21 cellular contexts compared by ENCODE assay signal in genomic region chr1:160064746-160065145, GRCh38. TPM values are rescaled to one million over a fixed set of nuclear protein-coding genes. Genes with fewer than 3 reads are reported as not detected.
DNase-seq lines count a peak whose midpoint lies in the region; ATAC-seq, FAIRE-seq and TF ChIP-seq lines count a peak whose summit lies in the region.
"Had no signal": no experiment of that assay in that cellular context is flagged by ENCODE, and none has a peak within 500 bp of the region (broad histone marks: within the 10 kb centered on the region; RNA-seq: fewer than 3 reads in every experiment).

No MANE protein-coding gene starts in this region.

- H3K4me1 ChIP-seq in HepG2 (ENCODE audit: insufficient read depth, low read length), result peaks cover 92% of the 10 kb centered on the region
- H3K4me1 ChIP-seq in right lobe of liver, result no peaks in the 10 kb centered on the region
- peaks cover 5% of the 10 kb centered on the region for H3K4me1 ChIP-seq in mesendoderm (ENCODE audit: control insufficient read depth, low read depth, low read length)
- peaks cover 2% of the 10 kb centered on the region for H3K4me1 ChIP-seq in mesenchymal stem cell (ENCODE audit: control insufficient read depth, insufficient read depth, low read depth, low read length)

- no peak overlapping the region for H2BK12ac ChIP-seq in mesenchymal stem cell (ENCODE audit: low read length in 2 of 2)

- H2AFZ ChIP-seq in HepG2 (ENCODE audit: low read length) (no peak overlapping the region), mesenchymal stem cell (ENCODE audit: low read depth, low read length) (no peak overlapping the region)

- H3K4me3 ChIP-seq in HepG2 (replicated peaks in 1 of 3; ENCODE audit: insufficient read depth in 1 of 3, low read depth in 2 of 3, low read length in 3 of 3) (no peak overlapping the region), right lobe of liver (no peak overlapping the region), dorsolateral prefrontal cortex (peak overlapping the region in 5 of 59 donors; percentile 3 to 86 (median 9)), mesendoderm (ENCODE audit: low read length) (no peak overlapping the region), mesenchymal stem cell (ENCODE audit: insufficient read depth in 1 of 2, low read depth in 1 of 2, low read length in 2 of 2) (no peak overlapping the region)

- H2BK5ac ChIP-seq in mesendoderm (ENCODE audit: low read length) (no peak overlapping the region), mesenchymal stem cell (ENCODE audit: low read depth, low read length, poor library complexity, severe bottlenecking) (no peak overlapping the region)

- no peak for DNase-seq in HepG2 (ENCODE audit: low spot score)
- no peak for DNase-seq in right lobe of liver
- no peak for DNase-seq in dorsolateral prefrontal cortex
- peak; percentile 73 for DNase-seq in mesendoderm
- no peak for DNase-seq in NK-92 (lab: John Stamatoyannopoulos, UW; ENCODE audit: unreplicated experiment)
- no peak for DNase-seq in mesenchymal stem cell
- no peak for DNase-seq in RWPE1 (ENCODE audit: low spot score)
- DNase-seq: CD8-positive, alpha-beta memory T cell; DND-41; GF-D8; GOT3; HCEC 1CT; HFFc6 had no signal

- H3K27me3 ChIP-seq in HepG2 (ENCODE audit: control insufficient read depth in 1 of 2, insufficient read depth in 2 of 2, low read length in 2 of 2) (no peaks in the 10 kb centered on the region), right lobe of liver (no peaks in the 10 kb centered on the region), dorsolateral prefrontal cortex (no peaks in the 10 kb centered on the region), mesendoderm (ENCODE audit: insufficient read depth, low read length, poor library complexity) (no peaks in the 10 kb centered on the region), mesenchymal stem cell (ENCODE audit: control insufficient read depth in 1 of 2, insufficient read depth in 1 of 2, low read length in 2 of 2) (peaks cover 75 to 90% of the 10 kb centered on the region in 2 experiments)

- H3K23ac ChIP-seq in mesendoderm (ENCODE audit: low read length) (no peak overlapping the region), mesenchymal stem cell (ENCODE audit: low read length in 2 of 2) (no peak overlapping the region)

- H3K27ac ChIP-seq in HepG2 (ENCODE audit: extremely low read length, insufficient read depth, low read length) (no peak overlapping the region), right lobe of liver (no peak overlapping the region), dorsolateral prefrontal cortex (peak overlapping the region; percentile 77 to 100 (median 97)), mesendoderm (ENCODE audit: low read depth, low read length) (no peak overlapping the region), mesenchymal stem cell (ENCODE audit: low read length, poor library complexity, severe bottlenecking) (no peak overlapping the region), RWPE1 (no peak overlapping the region)
- H3K27ac ChIP-seq: 22Rv1, HL-60 had no signal

- no peak overlapping the region for H4K91ac ChIP-seq in mesenchymal stem cell (ENCODE audit: low read length)

- no TSS peak for BruUV-seq in HepG2 (replicated peaks; lab: Mats Ljungman, UMichigan)

- TF ChIP-seq CTCF in HepG2 (CRISPR knock-in tag; IDR thresholded peaks at IDR 0.05), result no peak
- no peak for TF ChIP-seq CTCF in right lobe of liver (IDR thresholded peaks at IDR 0.05)
- no peak for TF ChIP-seq CTCF in dorsolateral prefrontal cortex (IDR thresholded peaks at IDR 0.05 in 54 of 56, conservative IDR thresholded peaks at IDR 0.05 in 2 of 56; ENCODE audit: low read depth in 1 of 56, partially characterized antibody in 56 of 56)
- no peak for TF ChIP-seq CTCF in RWPE1 (conservative IDR thresholded peaks at IDR 0.05; ENCODE audit: low read depth)

- intact Hi-C loops in HepG2 (cut with micrococcal nuclease; ENCODE audit: unreplicated experiment) (no loop called here), right lobe of liver (cut with DNase I) (no loop called here), dorsolateral prefrontal cortex (cut with DNase I) (no loop called here)

- 5% methylated on average over 3 of the region's 3 CpGs for WGBS in HepG2 (ENCODE audit: low lambda C conversion rate)
- 80% methylated on average over 3 of the region's 3 CpGs for WGBS in right lobe of liver (ENCODE audit: insufficient coverage, low coverage, low lambda C conversion rate, missing lambda C conversion rate)
- WGBS in mesendoderm (ENCODE audit: extremely low coverage, insufficient coverage, low lambda C conversion rate), result no CpG with 5 or more reads among the region's 3 CpGs
- WGBS in mesenchymal stem cell, result 64% methylated on average over 3 of the region's 3 CpGs

- H2BK120ac ChIP-seq in mesendoderm (ENCODE audit: low read depth, low read length), result no peak overlapping the region
- H2BK120ac ChIP-seq in mesenchymal stem cell (ENCODE audit: low read depth, low read length), result no peak overlapping the region

- H3K9me3 ChIP-seq in HepG2 (ENCODE audit: low read length) (no peaks in the 10 kb centered on the region), right lobe of liver (no peaks in the 10 kb centered on the region), mesenchymal stem cell (ENCODE audit: control insufficient read depth, low read length) (no peaks in the 10 kb centered on the region)
- H3K9me3 ChIP-seq: Caco-2 had no signal

- no peak for TF ChIP-seq EP300 in HepG2 (IDR thresholded peaks at IDR 0.05; ENCODE audit: low read depth in 2 of 2, low read length in 2 of 2)
- TF ChIP-seq EP300 in HepG2 (CRISPR knock-in tag; IDR thresholded peaks at IDR 0.05; ENCODE audit: borderline replicate concordance), result no peak

- peaks cover 3% of the 10 kb centered on the region for H3K79me2 ChIP-seq in HepG2 (ENCODE audit: insufficient read depth, low read length)
- H3K79me2 ChIP-seq in mesendoderm (ENCODE audit: control insufficient read depth, insufficient read depth, low read length), result no peaks in the 10 kb centered on the region

- no peaks in the 10 kb centered on the region for H4K20me1 ChIP-seq in HepG2 (ENCODE audit: insufficient read depth, low read length)

- in situ Hi-C loops in HepG2 (cut with HindIII; ENCODE audit: extremely low pct_ligation_motif_present, low pct_unique_long_range_greater_than_20kb), result no loop called here

- H2AK5ac ChIP-seq in mesendoderm (ENCODE audit: low read length) (no peak overlapping the region), mesenchymal stem cell (ENCODE audit: low read length, severe bottlenecking) (no peak overlapping the region)

- TF ChIP-seq POLR2A in HepG2 (IDR thresholded peaks at IDR 0.05; ENCODE audit: insufficient read depth in 1 of 2, low read depth in 2 of 2, low read length in 2 of 2) (no peak), right lobe of liver (IDR thresholded peaks at IDR 0.05) (no peak)

- ATAC-seq in HepG2, result peak; percentile 55
- ATAC-seq in right lobe of liver, result no peak
- no peak for ATAC-seq in HG02763 (IDR thresholded peaks at IDR 0.05; ENCODE audit: unreplicated experiment)

- FAIRE-seq in HepG2 (lab: Jason Lieb, UNC), result peak; percentile 8
- FAIRE-seq: GM19239 had no signal

- no peak for TF ChIP-seq RAD21 in HepG2 (CRISPR knock-in tag; IDR thresholded peaks at IDR 0.05)

- CTCF ChIA-PET in HepG2 (lab: Yijun Ruan, JAX; ENCODE audit: low intra/inter-chr PET ratio, low total read pairs), result no interaction called here
- CTCF ChIA-PET in RWPE1 (lab: Yijun Ruan, JAX), result no interaction called here

- H3K56ac ChIP-seq in mesendoderm (ENCODE audit: low read length), result no peak overlapping the region

- no peak overlapping the region for H4K5ac ChIP-seq in mesendoderm (ENCODE audit: low read length)

- POLR2A ChIA-PET in HepG2 (lab: Yijun Ruan, JAX) (interaction anchor here (3.0 kb wide), 1 partner anchor 11 kb away, joined by 15 read pairs; no protein-coding TSS in a partner anchor), RWPE1 (lab: Yijun Ruan, JAX; ENCODE audit: low non-redundant PET) (no interaction called here)

- H2BK15ac ChIP-seq in mesendoderm (replicated peaks; ENCODE audit: low read depth) (no peak overlapping the region), mesenchymal stem cell (ENCODE audit: low read depth, poor library complexity, severe bottlenecking) (no peak overlapping the region)

- H3K79me1 ChIP-seq in mesendoderm (ENCODE audit: low read length) (no peaks in the 10 kb centered on the region), mesenchymal stem cell (replicated peaks; ENCODE audit: low read length, poor library complexity, severe bottlenecking) (no peaks in the 10 kb centered on the region)

- H3K4me2 ChIP-seq in HepG2 (ENCODE audit: low read depth, low read length) (peak overlapping the region; percentile 1; the same call in 1 of the 2 replicates), mesendoderm (ENCODE audit: low read length) (no peak overlapping the region), mesenchymal stem cell (ENCODE audit: low read length, poor library complexity, severe bottlenecking) (no peak overlapping the region)

- H3K4ac ChIP-seq in mesendoderm (ENCODE audit: low read depth, low read length), result no peak overlapping the region
- H3K4ac ChIP-seq in mesenchymal stem cell (ENCODE audit: low read depth in 1 of 2, low read length in 2 of 2), result no peak overlapping the region

- no peak overlapping the region for H3K18ac ChIP-seq in mesendoderm (ENCODE audit: low read length)
- H3K18ac ChIP-seq in mesenchymal stem cell (ENCODE audit: low read depth in 1 of 2, low read length in 2 of 2), result no peak overlapping the region

- no peak overlapping the region for H4K8ac ChIP-seq in mesendoderm (ENCODE audit: low read depth, low read length)
- no peak overlapping the region for H4K8ac ChIP-seq in mesenchymal stem cell (ENCODE audit: low read length)

- no peak overlapping the region for H3K14ac ChIP-seq in mesenchymal stem cell (ENCODE audit: low read length in 2 of 2)

- no peak overlapping the region for H3K9ac ChIP-seq in HepG2 (ENCODE audit: insufficient read depth, low read depth, low read length)
- no peak overlapping the region for H3K9ac ChIP-seq in mesendoderm (ENCODE audit: low read length)
- no peak overlapping the region for H3K9ac ChIP-seq in mesenchymal stem cell (ENCODE audit: low read length)

- no peaks in the 10 kb centered on the region for H3K36me3 ChIP-seq in HepG2 (replicated peaks in 1 of 2; ENCODE audit: control insufficient read depth in 1 of 2, insufficient read depth in 2 of 2, low read length in 2 of 2)
- H3K36me3 ChIP-seq in right lobe of liver, result no peaks in the 10 kb centered on the region
- H3K36me3 ChIP-seq in mesendoderm (ENCODE audit: control insufficient read depth, insufficient read depth, low read length), result no peaks in the 10 kb centered on the region
- H3K36me3 ChIP-seq in mesenchymal stem cell (ENCODE audit: control insufficient read depth in 1 of 2, insufficient read depth in 2 of 2, low read depth in 1 of 2, low read length in 2 of 2), result no peaks in the 10 kb centered on the region

RNA-seq across cellular contexts. Expression of gene KCNJ10, which starts 5.2 kb away (rescaled TPM):
- total RNA-seq in HepG2 (2016; rRNA removed; fragmentation: Illumina TruSeq; extraction: Trizol) (4.1 and 4.4 TPM in 2 replicates), right lobe of liver (1 to 10 TPM in 2 of 6 experiments, under 1 TPM in 3, not detected in 1; 0.23 to 3.1 (median 0.31) TPM), dorsolateral prefrontal cortex (100 to 1,000 TPM in 99 of 120 experiments, 10 to 100 TPM in 21; 53.1 to 378 (median 135) TPM)
- 1.3 and 1.6 TPM in 2 replicates for total RNA-seq in HepG2 (2016; cell fraction: cytosol; rRNA removed; fragmentation: Illumina TruSeq; extraction: Trizol; ENCODE audit: low read depth)
- 3.2 and 4.0 TPM in 2 replicates for total RNA-seq in HepG2 (2016; cell fraction: insoluble cytoplasmic fraction; rRNA removed; fragmentation: Illumina TruSeq; extraction: Trizol)
- 3.8 and 4.4 TPM in 2 replicates for total RNA-seq in HepG2 (2016; cell fraction: membrane; rRNA removed; fragmentation: Illumina TruSeq; extraction: Trizol)
- 8.4 and 9.2 TPM in 2 replicates for total RNA-seq in HepG2 (2016; cell fraction: nucleus; rRNA removed; fragmentation: Illumina TruSeq; extraction: Trizol)
- 9.9 and 10.3 TPM in 2 replicates for polyA plus RNA-seq in HepG2 (2011; rRNA removed)
- polyA plus RNA-seq in HepG2 (2011; cell fraction: cytosol; rRNA removed), result 5.4 and 7.7 TPM in 2 replicates
- polyA plus RNA-seq in HepG2 (2011; cell fraction: nucleus; rRNA removed), result 16.5 and 20.7 TPM in 2 replicates
- polyA plus RNA-seq in HepG2 (2012), result 3.2 and 4.8 TPM in 2 replicates
- polyA plus RNA-seq in HepG2 (2016; cell fraction: cytosol; fragmentation: Illumina TruSeq; extraction: Trizol; ENCODE audit: low read depth), result 1.4 and 1.8 TPM in 2 replicates
- polyA plus RNA-seq in HepG2 (2016; cell fraction: insoluble cytoplasmic fraction; fragmentation: Illumina TruSeq; extraction: Trizol; ENCODE audit: low read depth), result 6.3 and 7.5 TPM in 2 replicates
- polyA plus RNA-seq in HepG2 (2016; cell fraction: membrane; fragmentation: Illumina TruSeq; extraction: Trizol; ENCODE audit: low read depth), result 3.7 and 3.9 TPM in 2 replicates
- polyA plus RNA-seq in HepG2 (2016; cell fraction: nucleus; fragmentation: Illumina TruSeq; extraction: Trizol; ENCODE audit: insufficient read depth, low read depth), result 20.4 and 22.0 TPM in 2 replicates
- polyA minus RNA-seq in HepG2 (2011; rRNA and poly(A)+ RNA removed; ENCODE audit: low replicate concordance), result 34.8 TPM in 1 of 2 replicates, not detected in the other
- polyA minus RNA-seq in HepG2 (2011; cell fraction: cytosol; rRNA and poly(A)+ RNA removed), result 4.8 and 5.5 TPM in 2 replicates
- 6.7 and 8.1 TPM in 2 replicates for polyA minus RNA-seq in HepG2 (2011; cell fraction: nucleus; rRNA and poly(A)+ RNA removed)
- 0.45 TPM for polyA plus RNA-seq in mesendoderm (2013, experiment 1 of 2)
- 0.35 TPM for polyA plus RNA-seq in mesendoderm (2013, experiment 2 of 2)
- not detected for polyA plus RNA-seq in mesenchymal stem cell (2013, experiment 1 of 2)
- not detected for polyA plus RNA-seq in mesenchymal stem cell (2013, experiment 2 of 2)
- total RNA-seq: A673, HFFc6 had no signal
- polyA plus RNA-seq: BJ; CD14-positive monocyte; CD8-positive, alpha-beta memory T cell had no signal

RNA-seq across cellular contexts. Expression of gene KCNJ9, which starts 16.6 kb away (rescaled TPM):
- not detected in 2 replicates for total RNA-seq in HepG2 (2016; rRNA removed; fragmentation: Illumina TruSeq; extraction: Trizol)
- not detected in 2 replicates for total RNA-seq in HepG2 (2016; cell fraction: cytosol; rRNA removed; fragmentation: Illumina TruSeq; extraction: Trizol; ENCODE audit: low read depth)
- total RNA-seq in HepG2 (2016; cell fraction: insoluble cytoplasmic fraction; rRNA removed; fragmentation: Illumina TruSeq; extraction: Trizol), result not detected in 2 replicates
- total RNA-seq in HepG2 (2016; cell fraction: membrane; rRNA removed; fragmentation: Illumina TruSeq; extraction: Trizol), result not detected in 2 replicates
- not detected in 2 replicates for total RNA-seq in HepG2 (2016; cell fraction: nucleus; rRNA removed; fragmentation: Illumina TruSeq; extraction: Trizol)
- polyA plus RNA-seq in HepG2 (2011; rRNA removed), result not detected in 2 replicates
- 0.01 TPM in 1 of 2 replicates, not detected in the other for polyA plus RNA-seq in HepG2 (2011; cell fraction: cytosol; rRNA removed)
- polyA plus RNA-seq in HepG2 (2011; cell fraction: nucleus; rRNA removed), result 0.03 and 0.06 TPM in 2 replicates
- not detected in 2 replicates for polyA plus RNA-seq in HepG2 (2012)
- not detected in 2 replicates for polyA plus RNA-seq in HepG2 (2016; cell fraction: cytosol; fragmentation: Illumina TruSeq; extraction: Trizol; ENCODE audit: low read depth)
- polyA plus RNA-seq in HepG2 (2016; cell fraction: insoluble cytoplasmic fraction; fragmentation: Illumina TruSeq; extraction: Trizol; ENCODE audit: low read depth), result not detected in 2 replicates
- polyA plus RNA-seq in HepG2 (2016; cell fraction: membrane; fragmentation: Illumina TruSeq; extraction: Trizol; ENCODE audit: low read depth), result not detected in 2 replicates
- polyA plus RNA-seq in HepG2 (2016; cell fraction: nucleus; fragmentation: Illumina TruSeq; extraction: Trizol; ENCODE audit: insufficient read depth, low read depth), result not detected in 2 replicates
- not detected in 2 replicates for polyA minus RNA-seq in HepG2 (2011; rRNA and poly(A)+ RNA removed; ENCODE audit: low replicate concordance)
- polyA minus RNA-seq in HepG2 (2011; cell fraction: cytosol; rRNA and poly(A)+ RNA removed), result not detected in 2 replicates
- polyA minus RNA-seq in HepG2 (2011; cell fraction: nucleus; rRNA and poly(A)+ RNA removed), result not detected in 2 replicates
- not detected for total RNA-seq in right lobe of liver
- 100 to 1,000 TPM in 76 of 120 experiments, 10 to 100 TPM in 44; 68.4 to 189 (median 105) TPM for total RNA-seq in dorsolateral prefrontal cortex
- polyA plus RNA-seq in mesendoderm (2013, experiment 1 of 2), result 0.01 TPM
- 0.04 TPM for polyA plus RNA-seq in mesendoderm (2013, experiment 2 of 2)
- not detected for polyA plus RNA-seq in mesenchymal stem cell (2013, experiment 1 of 2)
- not detected for polyA plus RNA-seq in mesenchymal stem cell (2013, experiment 2 of 2)
- total RNA-seq: A673, Caco-2, HFFc6 had no signal
- polyA plus RNA-seq: BJ; CD14-positive monocyte; CD8-positive, alpha-beta memory T cell had no signal

RNA-seq across cellular contexts. Expression of gene PIGM, which starts 33.0 kb away (rescaled TPM):
- total RNA-seq in HepG2 (2016; rRNA removed; fragmentation: Illumina TruSeq; extraction: Trizol) (2.9 and 4.6 TPM in 2 replicates), right lobe of liver (1 to 10 TPM; 3.3 to 4.7 (median 3.9) TPM), dorsolateral prefrontal cortex (10 to 100 TPM in 7 of 120 experiments, 1 to 10 TPM in 113; 4.7 to 13.1 (median 7.1) TPM)
- 0.53 and 0.61 TPM in 2 replicates for total RNA-seq in HepG2 (2016; cell fraction: cytosol; rRNA removed; fragmentation: Illumina TruSeq; extraction: Trizol; ENCODE audit: low read depth)
- 2.7 and 4.5 TPM in 2 replicates for total RNA-seq in HepG2 (2016; cell fraction: insoluble cytoplasmic fraction; rRNA removed; fragmentation: Illumina TruSeq; extraction: Trizol)
- total RNA-seq in HepG2 (2016; cell fraction: membrane; rRNA removed; fragmentation: Illumina TruSeq; extraction: Trizol), result 1.7 and 2.0 TPM in 2 replicates
- 4.9 and 5.7 TPM in 2 replicates for total RNA-seq in HepG2 (2016; cell fraction: nucleus; rRNA removed; fragmentation: Illumina TruSeq; extraction: Trizol)
- 3.4 TPM in 2 replicates for polyA plus RNA-seq in HepG2 (2011; rRNA removed)
- 2.0 and 2.9 TPM in 2 replicates for polyA plus RNA-seq in HepG2 (2011; cell fraction: cytosol; rRNA removed)
- polyA plus RNA-seq in HepG2 (2011; cell fraction: nucleus; rRNA removed), result 2.3 and 3.2 TPM in 2 replicates
- 3.1 and 4.0 TPM in 2 replicates for polyA plus RNA-seq in HepG2 (2012)
- 0.49 and 0.60 TPM in 2 replicates for polyA plus RNA-seq in HepG2 (2016; cell fraction: cytosol; fragmentation: Illumina TruSeq; extraction: Trizol; ENCODE audit: low read depth)
- 3.1 and 3.3 TPM in 2 replicates for polyA plus RNA-seq in HepG2 (2016; cell fraction: insoluble cytoplasmic fraction; fragmentation: Illumina TruSeq; extraction: Trizol; ENCODE audit: low read depth)
- 1.3 and 1.6 TPM in 2 replicates for polyA plus RNA-seq in HepG2 (2016; cell fraction: membrane; fragmentation: Illumina TruSeq; extraction: Trizol; ENCODE audit: low read depth)
- 7.6 and 8.5 TPM in 2 replicates for polyA plus RNA-seq in HepG2 (2016; cell fraction: nucleus; fragmentation: Illumina TruSeq; extraction: Trizol; ENCODE audit: insufficient read depth, low read depth)
- 0.89 and 4.2 TPM in 2 replicates for polyA minus RNA-seq in HepG2 (2011; rRNA and poly(A)+ RNA removed; ENCODE audit: low replicate concordance)
- 2.1 and 2.4 TPM in 2 replicates for polyA minus RNA-seq in HepG2 (2011; cell fraction: cytosol; rRNA and poly(A)+ RNA removed)
- polyA minus RNA-seq in HepG2 (2011; cell fraction: nucleus; rRNA and poly(A)+ RNA removed), result 4.0 and 5.3 TPM in 2 replicates
- 5.4 TPM for polyA plus RNA-seq in mesendoderm (2013, experiment 1 of 2)
- 5.4 TPM for polyA plus RNA-seq in mesendoderm (2013, experiment 2 of 2)
- polyA plus RNA-seq in mesenchymal stem cell (2013, experiment 1 of 2), result 6.0 TPM
- 6.0 TPM for polyA plus RNA-seq in mesenchymal stem cell (2013, experiment 2 of 2)

RNA-seq across cellular contexts. Expression of gene IGSF8, which starts 33.7 kb away (rescaled TPM):
- total RNA-seq in HepG2 (2016; rRNA removed; fragmentation: Illumina TruSeq; extraction: Trizol), result 8.0 and 24.0 TPM in 2 replicates
- 1.8 and 1.9 TPM in 2 replicates for total RNA-seq in HepG2 (2016; cell fraction: cytosol; rRNA removed; fragmentation: Illumina TruSeq; extraction: Trizol; ENCODE audit: low read depth)
- 7.7 and 25.9 TPM in 2 replicates for total RNA-seq in HepG2 (2016; cell fraction: insoluble cytoplasmic fraction; rRNA removed; fragmentation: Illumina TruSeq; extraction: Trizol)
- 3.4 and 4.0 TPM in 2 replicates for total RNA-seq in HepG2 (2016; cell fraction: membrane; rRNA removed; fragmentation: Illumina TruSeq; extraction: Trizol)
- 24.1 and 29.5 TPM in 2 replicates for total RNA-seq in HepG2 (2016; cell fraction: nucleus; rRNA removed; fragmentation: Illumina TruSeq; extraction: Trizol)
- polyA plus RNA-seq in HepG2 (2011; rRNA removed), result 41.0 and 52.1 TPM in 2 replicates
- 36.7 and 58.5 TPM in 2 replicates for polyA plus RNA-seq in HepG2 (2011; cell fraction: cytosol; rRNA removed)
- 81.8 and 93.4 TPM in 2 replicates for polyA plus RNA-seq in HepG2 (2011; cell fraction: nucleus; rRNA removed)
- 24.4 and 32.1 TPM in 2 replicates for polyA plus RNA-seq in HepG2 (2012)
- 1.6 and 1.8 TPM in 2 replicates for polyA plus RNA-seq in HepG2 (2016; cell fraction: cytosol; fragmentation: Illumina TruSeq; extraction: Trizol; ENCODE audit: low read depth)
- polyA plus RNA-seq in HepG2 (2016; cell fraction: insoluble cytoplasmic fraction; fragmentation: Illumina TruSeq; extraction: Trizol; ENCODE audit: low read depth), result 7.6 and 8.9 TPM in 2 replicates
- 2.6 and 3.2 TPM in 2 replicates for polyA plus RNA-seq in HepG2 (2016; cell fraction: membrane; fragmentation: Illumina TruSeq; extraction: Trizol; ENCODE audit: low read depth)
- polyA plus RNA-seq in HepG2 (2016; cell fraction: nucleus; fragmentation: Illumina TruSeq; extraction: Trizol; ENCODE audit: insufficient read depth, low read depth), result 46.1 TPM in 2 replicates
- polyA minus RNA-seq in HepG2 (2011; rRNA and poly(A)+ RNA removed; ENCODE audit: low replicate concordance), result 27.5 and 60.2 TPM in 2 replicates
- polyA minus RNA-seq in HepG2 (2011; cell fraction: cytosol; rRNA and poly(A)+ RNA removed), result 25.5 and 26.7 TPM in 2 replicates
- polyA minus RNA-seq in HepG2 (2011; cell fraction: nucleus; rRNA and poly(A)+ RNA removed), result 11.6 and 14.0 TPM in 2 replicates
- 10 to 100 TPM; 27.5 to 45.7 (median 29.4) TPM for total RNA-seq in right lobe of liver
- 100 to 1,000 TPM; 106 to 269 (median 187) TPM for total RNA-seq in dorsolateral prefrontal cortex
- 22.0 TPM for polyA plus RNA-seq in mesendoderm (2013, experiment 1 of 2)
- 20.7 TPM for polyA plus RNA-seq in mesendoderm (2013, experiment 2 of 2)
- 10.7 TPM for polyA plus RNA-seq in mesenchymal stem cell (2013, experiment 1 of 2)
- polyA plus RNA-seq in mesenchymal stem cell (2013, experiment 2 of 2), result 10.8 TPM

RNA-seq across cellular contexts. Expression of gene ATP1A2, which starts 50.8 kb away (rescaled TPM):
- total RNA-seq in HepG2 (2016; rRNA removed; fragmentation: Illumina TruSeq; extraction: Trizol), result not detected in 2 replicates
- not detected in 2 replicates for total RNA-seq in HepG2 (2016; cell fraction: cytosol; rRNA removed; fragmentation: Illumina TruSeq; extraction: Trizol; ENCODE audit: low read depth)
- total RNA-seq in HepG2 (2016; cell fraction: insoluble cytoplasmic fraction; rRNA removed; fragmentation: Illumina TruSeq; extraction: Trizol), result 0.02 TPM in 1 of 2 replicates, not detected in the other
- total RNA-seq in HepG2 (2016; cell fraction: membrane; rRNA removed; fragmentation: Illumina TruSeq; extraction: Trizol), result 0.03 TPM in 1 of 2 replicates, not detected in the other
- not detected in 2 replicates for total RNA-seq in HepG2 (2016; cell fraction: nucleus; rRNA removed; fragmentation: Illumina TruSeq; extraction: Trizol)
- polyA plus RNA-seq in HepG2 (2011; rRNA removed), result 0.16 TPM in 2 replicates
- polyA plus RNA-seq in HepG2 (2011; cell fraction: cytosol; rRNA removed), result 0.04 and 0.16 TPM in 2 replicates
- 0.50 and 1.3 TPM in 2 replicates for polyA plus RNA-seq in HepG2 (2011; cell fraction: nucleus; rRNA removed)
- 0.16 and 0.95 TPM in 2 replicates for polyA plus RNA-seq in HepG2 (2012)
- not detected in 2 replicates for polyA plus RNA-seq in HepG2 (2016; cell fraction: cytosol; fragmentation: Illumina TruSeq; extraction: Trizol; ENCODE audit: low read depth)
- polyA plus RNA-seq in HepG2 (2016; cell fraction: insoluble cytoplasmic fraction; fragmentation: Illumina TruSeq; extraction: Trizol; ENCODE audit: low read depth), result not detected in 2 replicates
- not detected in 2 replicates for polyA plus RNA-seq in HepG2 (2016; cell fraction: membrane; fragmentation: Illumina TruSeq; extraction: Trizol; ENCODE audit: low read depth)
- not detected in 2 replicates for polyA plus RNA-seq in HepG2 (2016; cell fraction: nucleus; fragmentation: Illumina TruSeq; extraction: Trizol; ENCODE audit: insufficient read depth, low read depth)
- 0.07 and 0.44 TPM in 2 replicates for polyA minus RNA-seq in HepG2 (2011; rRNA and poly(A)+ RNA removed; ENCODE audit: low replicate concordance)
- 0.18 and 0.79 TPM in 2 replicates for polyA minus RNA-seq in HepG2 (2011; cell fraction: cytosol; rRNA and poly(A)+ RNA removed)
- polyA minus RNA-seq in HepG2 (2011; cell fraction: nucleus; rRNA and poly(A)+ RNA removed), result 0.26 and 0.37 TPM in 2 replicates
- 1 to 10 TPM in 1 of 6 experiments, under 1 TPM in 5; 0.22 to 1.7 (median 0.36) TPM for total RNA-seq in right lobe of liver
- 1,000 to 10,000 TPM in 6 of 120 experiments, 100 to 1,000 TPM in 114; 289 to 1,943 (median 637) TPM for total RNA-seq in dorsolateral prefrontal cortex
- polyA plus RNA-seq in mesendoderm (2013, experiment 1 of 2), result 4.3 TPM
- 4.0 TPM for polyA plus RNA-seq in mesendoderm (2013, experiment 2 of 2)
- polyA plus RNA-seq in mesenchymal stem cell (2013, experiment 1 of 2), result 0.07 TPM
- 0.05 TPM for polyA plus RNA-seq in mesenchymal stem cell (2013, experiment 2 of 2)
- total RNA-seq: A673; CD8-positive, alpha-beta memory T cell had no signal
- polyA plus RNA-seq: CD14-positive monocyte; CD8-positive, alpha-beta memory T cell had no signal

Comparison
In these comparisons a context has a peak if more than half of its experiments do, and no peak if none do; other contexts are left out.
1. H3K27ac ChIP-seq: peak in dorsolateral prefrontal cortex (59 of 59); none in HepG2 (single experiment), right lobe of liver (0 of 3), mesendoderm (single experiment), mesenchymal stem cell (single experiment) and RWPE1 (single experiment).
2. RNA of gene KCNJ10, which starts 5.2 kb away (total RNA-seq): 53.1 to 378 TPM in dorsolateral prefrontal cortex; 1.3 to 9.2 TPM in HepG2 and 0.23 to 3.1 TPM in right lobe of liver; every median in the first group is over 4 times any median in the second.
3. RNA of gene KCNJ9, which starts 16.6 kb away (total RNA-seq): 68.4 to 189 TPM in dorsolateral prefrontal cortex; not detected in HepG2 and not detected in right lobe of liver; every median in the first group is over 10 times any median in the second.